In genomic region chr5:181104606-181105005, GRCh38 we compare ENCODE assay signal across 14 cellular contexts. TPM values are rescaled to one million over a fixed set of nuclear protein-coding genes. Genes with fewer than 3 reads are reported as not detected.
"Had no signal": no experiment of that assay in that cellular context is flagged by ENCODE, and none has a peak within 500 bp of the region (broad histone marks: within the 10 kb centered on the region; RNA-seq: fewer than 3 reads in every experiment).

No MANE protein-coding gene starts in this region.

RNA-seq across cellular contexts. Expression of gene OR2V1, which starts 26.4 kb away (rescaled TPM):
- total RNA-seq: activated CD4-positive, alpha-beta T cell treated with anti-CD3 and anti-CD28 coated beads for 36 hours; cerebellum; epithelial cell of proximal tubule; fibroblast of villous mesenchyme; heart right ventricle; kidney; lung; naive thymus-derived CD8-positive, alpha-beta T cell; osteoblast; progenitor cell of endocrine pancreas; sigmoid colon; smooth muscle cell; T-cell; testis had no signal
- polyA plus RNA-seq: heart right ventricle; lung; naive thymus-derived CD8-positive, alpha-beta T cell; sigmoid colon; smooth muscle cell had no signal

RNA-seq across cellular contexts. Expression of gene OR2V2, which starts 42.8 kb away (rescaled TPM):
- total RNA-seq: activated CD4-positive, alpha-beta T cell treated with anti-CD3 and anti-CD28 coated beads for 36 hours; cerebellum; epithelial cell of proximal tubule; fibroblast of villous mesenchyme; heart right ventricle; kidney; lung; naive thymus-derived CD8-positive, alpha-beta T cell; osteoblast; progenitor cell of endocrine pancreas; sigmoid colon; smooth muscle cell; T-cell; testis had no signal
- polyA plus RNA-seq: heart right ventricle; lung; naive thymus-derived CD8-positive, alpha-beta T cell; sigmoid colon; smooth muscle cell had no signal
